Comparison of ENCODE assay signal across 21 cellular contexts in the genomic region with DNA sequence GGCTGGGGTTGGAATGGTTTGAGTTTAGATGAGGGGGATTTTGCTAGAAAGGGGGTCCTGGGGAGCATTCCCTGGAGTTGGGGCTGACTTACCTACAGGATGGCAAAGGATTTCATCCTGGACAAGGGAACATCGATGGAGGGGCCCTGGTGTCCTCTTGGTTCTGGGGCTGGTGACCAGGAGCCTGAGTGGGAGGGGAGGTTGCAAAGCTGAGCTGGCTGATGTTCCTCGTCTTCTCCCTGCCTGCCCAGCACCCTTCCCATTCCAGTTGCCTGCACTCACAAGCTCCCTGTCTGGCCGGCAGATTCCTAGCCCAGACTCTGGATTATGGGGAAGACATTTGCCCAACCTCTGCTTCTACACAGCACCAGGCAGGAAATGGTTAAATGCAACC. TPM values are rescaled to one million over a fixed set of nuclear protein-coding genes. Genes with fewer than 3 reads are reported as not detected.
DNase-seq lines count a peak whose midpoint lies in the region; ATAC-seq, FAIRE-seq and TF ChIP-seq lines count a peak whose summit lies in the region.
"Had no signal": no experiment of that assay in that cellular context is flagged by ENCODE, and none has a peak within 500 bp of the region (broad histone marks: within the 10 kb centered on the region; RNA-seq: fewer than 3 reads in every experiment).

No MANE protein-coding gene starts in this region.

- peak overlapping the region; percentile 72 for H3K4me3 Mint-ChIP-seq in activated CD4-positive, alpha-beta T cell treated with anti-CD3 and anti-CD28 coated beads, Interleukin-2, amount 10 ng/mL, durations not matched to agents 24 days and 14 days
- H3K4me3 Mint-ChIP-seq: naive B cell had no signal

- H3K79me2 ChIP-seq in Loucy (ENCODE audit: insufficient read depth, low read length) (no peaks in the 10 kb centered on the region), GM12878 (ENCODE audit: control insufficient read depth, insufficient read depth, low read length) (no peaks in the 10 kb centered on the region)

- TF ChIP-seq EP300 in GM12878 (IDR thresholded peaks at IDR 0.05; ENCODE audit: borderline replicate concordance in 1 of 2, control insufficient read depth in 1 of 2, low read depth in 2 of 2, low read length in 2 of 2): no peak

- no peak for DNase-seq in activated CD4-positive, alpha-beta T cell treated with anti-CD3 and anti-CD28 coated beads, Interleukin-2, amount 10 ng/mL, durations not matched to agents 24 days and 14 days
- DNase-seq in activated CD4-positive, alpha-beta T cell treated with anti-CD3 and anti-CD28 coated beads for 1 hour: no peak
- DNase-seq in GM12878 (ENCODE audit: low read depth, low spot score) (no peak), small intestine (no peak), NCI-H748 treated with DMSO at 0.1 percent for 48 hours (lab: John Stamatoyannopoulos, UW) (no peak), putamen (ENCODE audit: low spot score) (no peak)
- DNase-seq: COR-L47, naive B cell, NCI-H1417, NCI-H2227 treated with DMSO at 0.1 percent for 48 hours, retina, SIG-M5, uterus had no signal

- in situ Hi-C loops in GM12878 (cut with MboI): no loop called here

- H3K4me3 ChIP-seq in Loucy (ENCODE audit: low read length, poor library complexity, severe bottlenecking) (no peak overlapping the region), GM12878 (no peak overlapping the region), small intestine (ENCODE audit: low read depth in 1 of 2, low read length in 2 of 2) (peak overlapping the region in 1 of 2 donors; percentile 2)
- H3K4me3 ChIP-seq: ascending aorta, coronary artery, left lung, uterus had no signal

- RAD21 ChIA-PET in GM12878 (lab: Charles Lee; ENCODE audit: unreplicated experiment): interaction anchor here (1.0 to 5.7 kb wide), 3 partner anchors 25 to 82 kb away, joined by 5 to 42 read pairs (median 7); partner anchors contain the start of gene NCBP3

- peaks cover 18% of the 10 kb centered on the region for H3K36me3 Mint-ChIP-seq in activated CD4-positive, alpha-beta T cell treated with anti-CD3 and anti-CD28 coated beads, Interleukin-2, amount 10 ng/mL, durations not matched to agents 24 days and 14 days (ENCODE audit: low read depth)
- H3K36me3 Mint-ChIP-seq: naive B cell had no signal

- TF ChIP-seq CTCF in Loucy (conservative IDR thresholded peaks at IDR 0.05; ENCODE audit: low read length): no peak
- no peak for TF ChIP-seq CTCF in GM12878 (IDR thresholded peaks at IDR 0.05 in 2 of 3, conservative IDR thresholded peaks at IDR 0.05 in 1 of 3; ENCODE audit: control insufficient read depth in 2 of 3, extremely low read depth in 1 of 3, insufficient read depth in 1 of 3, low read depth in 3 of 3, low read length in 3 of 3)

- H3K9me2 ChIP-seq in Loucy (replicated peaks; ENCODE audit: low read depth, low read length): no peaks in the 10 kb centered on the region

- peaks cover 50% of the 10 kb centered on the region for H3K4me1 Mint-ChIP-seq in activated CD4-positive, alpha-beta T cell treated with anti-CD3 and anti-CD28 coated beads, Interleukin-2, amount 10 ng/mL, durations not matched to agents 24 days and 14 days

- no peaks in the 10 kb centered on the region for H4K20me1 ChIP-seq in Loucy (ENCODE audit: insufficient read depth, low read length, poor library complexity, severe bottlenecking)
- no peaks in the 10 kb centered on the region for H4K20me1 ChIP-seq in GM12878 (ENCODE audit: control insufficient read depth, insufficient read depth)

- TF ChIP-seq POLR2A in GM12878 (IDR thresholded peaks at IDR 0.05; ENCODE audit: low read depth, low read length): no peak

- no peak for TF ChIP-seq RAD21 in GM12878 (IDR thresholded peaks at IDR 0.05; ENCODE audit: insufficient read depth, low read depth, low read length)

- H3K9me3 Mint-ChIP-seq in activated CD4-positive, alpha-beta T cell treated with anti-CD3 and anti-CD28 coated beads, Interleukin-2, amount 10 ng/mL, durations not matched to agents 24 days and 14 days: peaks cover 14% of the 10 kb centered on the region
- H3K9me3 Mint-ChIP-seq: naive B cell had no signal

- H3K4me2 ChIP-seq in Loucy (ENCODE audit: low read depth, low read length, poor library complexity, severe bottlenecking) (no peak overlapping the region), GM12878 (ENCODE audit: control insufficient read depth, insufficient read depth) (peak overlapping the region; percentile 86)

- peak overlapping the region; percentile 89 for H3K27ac Mint-ChIP-seq in activated CD4-positive, alpha-beta T cell treated with anti-CD3 and anti-CD28 coated beads, Interleukin-2, amount 10 ng/mL, durations not matched to agents 24 days and 14 days

- intact Hi-C loops in activated CD4-positive, alpha-beta T cell treated with anti-CD3 and anti-CD28 coated beads, Interleukin-2, amount 10 ng/mL, durations not matched to agents 24 days and 14 days (cut with micrococcal nuclease): loop anchor here (1.0 kb wide), 3 partner anchors 12 to 52 kb away; no protein-coding TSS in a partner anchor
- intact Hi-C loops in GM12878 (cut with micrococcal nuclease; ENCODE audit: unreplicated experiment): loop anchor here (1.0 kb wide), 1 partner anchor 33 kb away; no protein-coding TSS in a partner anchor

- BruUV-seq in GM12878 (replicated peaks; lab: Mats Ljungman, UMichigan): no TSS peak

- POLR2A ChIA-PET in GM12878 (lab: Charles Lee): interaction anchor here (0.9 kb wide), 1 partner anchor 25 kb away, joined by 3 read pairs; no protein-coding TSS in a partner anchor

- H3K36me3 ChIP-seq in Loucy (ENCODE audit: insufficient read depth, low read length) (no peaks in the 10 kb centered on the region), GM12878 (ENCODE audit: control insufficient read depth in 2 of 2, insufficient read depth in 2 of 2, low read length in 1 of 2) (no peaks in the 10 kb centered on the region), small intestine (ENCODE audit: control insufficient read depth in 2 of 2, insufficient read depth in 2 of 2, low read length in 2 of 2) (no peaks in the 10 kb centered on the region)
- H3K36me3 ChIP-seq: ascending aorta, left lung, uterus had no signal

- SMC1A ChIA-PET in GM12878 (lab: Charles Lee; ENCODE audit: uncharacterized antibody, unreplicated experiment): interaction anchor here (1.0 to 3.6 kb wide), 6 partner anchors 26 to 80 kb away, joined by 3 to 22 read pairs (median 6); no protein-coding TSS in a partner anchor

- H3K27me3 Mint-ChIP-seq in activated CD4-positive, alpha-beta T cell treated with anti-CD3 and anti-CD28 coated beads, Interleukin-2, amount 10 ng/mL, durations not matched to agents 24 days and 14 days: peaks cover 2% of the 10 kb centered on the region

- WGBS in GM12878 (ENCODE audit: insufficient coverage, insufficient replicate concordance, low lambda C conversion rate, missing lambda C conversion rate): 17% methylated on average over 3 of the region's 3 CpGs
- WGBS in small intestine, 3 donors: 69 to 77% (median 75%) methylated on average over 3 of the region's 3 CpGs

- peak overlapping the region; percentile 57 for H3K27ac ChIP-seq in GM12878 (ENCODE audit: control insufficient read depth, insufficient read depth)
- peak overlapping the region; percentile 50 to 67 for H3K27ac ChIP-seq in small intestine (ENCODE audit: low read depth in 1 of 2, low read length in 1 of 2)
- H3K27ac ChIP-seq: ascending aorta, coronary artery, left lung, uterus had no signal

- H2AFZ ChIP-seq in Loucy (ENCODE audit: low read length) (no peak overlapping the region), GM12878 (ENCODE audit: control insufficient read depth, low read depth, low read length) (peak overlapping the region; percentile 67)

- H3F3A ChIP-seq in Loucy (ENCODE audit: low read depth): peaks cover 8% of the 10 kb centered on the region

- H3K4me1 ChIP-seq in Loucy (ENCODE audit: insufficient read depth, low read length, poor library complexity, severe bottlenecking) (peaks cover 38% of the 10 kb centered on the region), GM12878 (ENCODE audit: control insufficient read depth, insufficient read depth, low read length) (peaks cover 28% of the 10 kb centered on the region), small intestine (ENCODE audit: control insufficient read depth in 2 of 2, insufficient read depth in 1 of 2, low read depth in 1 of 2, low read length in 1 of 2) (no peaks in the 10 kb centered on the region)
- H3K4me1 ChIP-seq: ascending aorta, uterus had no signal

- H3K9me3 ChIP-seq in Loucy (ENCODE audit: insufficient read depth, low read depth, low read length) (no peaks in the 10 kb centered on the region), GM12878 (replicated peaks; ENCODE audit: control insufficient read depth, insufficient read depth, low read length) (peaks cover 6% of the 10 kb centered on the region; the same call in 2 of the 3 replicates), small intestine (ENCODE audit: control insufficient read depth, low read depth) (no peaks in the 10 kb centered on the region)
- H3K9me3 ChIP-seq: ascending aorta, uterus had no signal

- FAIRE-seq in GM12878 (lab: Jason Lieb, UNC): no peak
- FAIRE-seq in small intestine (lab: Jason Lieb, UNC): no peak
- FAIRE-seq: A204.1, G401.6, H54 had no signal

- H3K9ac ChIP-seq in Loucy (ENCODE audit: low read depth, low read length, poor library complexity, severe bottlenecking) (peak overlapping the region; percentile 37), GM12878 (ENCODE audit: control insufficient read depth, insufficient read depth, low read length) (peak overlapping the region; percentile 42; the same call in 1 of the 2 replicates)

- H3K27me3 ChIP-seq in Loucy (ENCODE audit: insufficient read depth, low read length, poor library complexity, severe bottlenecking) (no peaks in the 10 kb centered on the region), GM12878 (replicated peaks in 1 of 2; ENCODE audit: control insufficient read depth in 2 of 2, insufficient read depth in 2 of 2, low read length in 1 of 2) (no peaks in the 10 kb centered on the region), small intestine (ENCODE audit: control insufficient read depth in 2 of 2, insufficient read depth in 2 of 2, low read length in 2 of 2) (no peaks in the 10 kb centered on the region)
- H3K27me3 ChIP-seq: ascending aorta, left lung, uterus had no signal

- ATAC-seq in GM12878: peak; percentile 25
- no peak for ATAC-seq in HG03139 (IDR thresholded peaks at IDR 0.05; ENCODE audit: unreplicated experiment)

- CTCF ChIA-PET in GM12878 (lab: Yijun Ruan, JAX): interaction anchor here (0.8 to 3.9 kb wide), 5 partner anchors 14 to 82 kb away, joined by 3 to 26 read pairs (median 8); partner anchors contain the start of gene NCBP3

RNA-seq across cellular contexts. Expression of gene ITGAE, which starts 37.2 kb away (rescaled TPM):
- 31.1 and 33.9 TPM in 2 replicates for total RNA-seq in activated CD4-positive, alpha-beta T cell treated with anti-CD3 and anti-CD28 coated beads, Interleukin-2, amount 10 ng/mL, durations not matched to agents 24 days and 14 days
- 21.9 and 27.0 TPM in 2 replicates for total RNA-seq in GM12878 (2013; cell fraction: nucleolus; rRNA removed)
- total RNA-seq in GM12878 (2014; rRNA removed) (19.6 and 19.7 TPM in 2 replicates), GM12878 (2014; rRNA removed; fragmentation: Illumina TruSeq; extraction: Trizol) (19.1 and 21.7 TPM in 2 replicates), GM12878 (2021) (13.1 and 13.6 TPM in 2 replicates)
- 18.6 TPM for polyA plus RNA-seq in GM12878 (2011; ENCODE audit: low read depth)
- polyA plus RNA-seq in GM12878 (2011; rRNA removed) (41.3 TPM in 2 replicates), GM12878 (2014; fragmentation: Illumina TruSeq; extraction: Trizol) (19.2 and 19.4 TPM in 2 replicates), GM12878 (2014; fragmentation: Nextera tagmentation; extraction: Ambion mirVana) (100 to 1,000 TPM; 145 to 161 TPM), GM12878 (2014; rRNA removed) (28.3 and 33.9 TPM in 2 replicates), GM12878 (2016; fragmentation: Nextera tagmentation; extraction: Ambion mirVana) (10 to 100 TPM; 48.0 to 53.0 TPM), small intestine (10 to 100 TPM; 39.4 to 57.8 (median 45.0) TPM)
- polyA plus RNA-seq in GM12878 (2011; cell fraction: cytosol; rRNA removed): 26.0 and 26.2 TPM in 2 replicates
- polyA plus RNA-seq in GM12878 (2011; cell fraction: nucleus; rRNA removed): 20.9 and 21.5 TPM in 2 replicates
- polyA plus RNA-seq in GM12878 (2012): 19.1 and 25.9 TPM in 2 replicates
- 5.2 and 7.2 TPM in 2 replicates for polyA minus RNA-seq in GM12878 (2011; rRNA and poly(A)+ RNA removed)
- polyA minus RNA-seq in GM12878 (2011; cell fraction: cytosol; rRNA and poly(A)+ RNA removed): 4.3 and 5.6 TPM in 2 replicates
- polyA minus RNA-seq in GM12878 (2011; cell fraction: nucleus; rRNA and poly(A)+ RNA removed): 4.6 and 7.5 TPM in 2 replicates

RNA-seq across cellular contexts. Expression of gene HASPIN, which starts 40.1 kb away (rescaled TPM):
- total RNA-seq in activated CD4-positive, alpha-beta T cell treated with anti-CD3 and anti-CD28 coated beads, Interleukin-2, amount 10 ng/mL, durations not matched to agents 24 days and 14 days: 25.1 and 25.3 TPM in 2 replicates
- 10.4 and 13.0 TPM in 2 replicates for total RNA-seq in GM12878 (2013; cell fraction: nucleolus; rRNA removed)
- total RNA-seq in GM12878 (2014; rRNA removed) (14.9 and 16.5 TPM in 2 replicates), GM12878 (2014; rRNA removed; fragmentation: Illumina TruSeq; extraction: Trizol) (11.7 and 13.1 TPM in 2 replicates), GM12878 (2021) (16.5 and 18.0 TPM in 2 replicates)
- polyA plus RNA-seq in GM12878 (2011; ENCODE audit: low read depth): 3.8 TPM
- polyA plus RNA-seq in GM12878 (2011; rRNA removed) (6.1 and 7.1 TPM in 2 replicates), GM12878 (2014; fragmentation: Illumina TruSeq; extraction: Trizol) (13.4 and 16.4 TPM in 2 replicates), GM12878 (2014; fragmentation: Nextera tagmentation; extraction: Ambion mirVana) (under 1 TPM; 0.80 to 0.97 TPM), GM12878 (2014; rRNA removed) (11.4 and 12.2 TPM in 2 replicates), GM12878 (2016; fragmentation: Nextera tagmentation; extraction: Ambion mirVana) (1 to 10 TPM; 8.7 TPM), small intestine (1 to 10 TPM in 1 of 3 donors, not detected in 2; 3.6 TPM)
- 5.5 and 6.8 TPM in 2 replicates for polyA plus RNA-seq in GM12878 (2011; cell fraction: cytosol; rRNA removed)
- 3.7 and 5.2 TPM in 2 replicates for polyA plus RNA-seq in GM12878 (2011; cell fraction: nucleus; rRNA removed)
- polyA plus RNA-seq in GM12878 (2012): 4.2 and 4.6 TPM in 2 replicates
- polyA minus RNA-seq in GM12878 (2011; rRNA and poly(A)+ RNA removed): 10.6 and 11.2 TPM in 2 replicates
- polyA minus RNA-seq in GM12878 (2011; cell fraction: cytosol; rRNA and poly(A)+ RNA removed): 6.1 and 10.3 TPM in 2 replicates
- polyA minus RNA-seq in GM12878 (2011; cell fraction: nucleus; rRNA and poly(A)+ RNA removed): 5.2 and 10.4 TPM in 2 replicates
